In the genomic region with DNA sequence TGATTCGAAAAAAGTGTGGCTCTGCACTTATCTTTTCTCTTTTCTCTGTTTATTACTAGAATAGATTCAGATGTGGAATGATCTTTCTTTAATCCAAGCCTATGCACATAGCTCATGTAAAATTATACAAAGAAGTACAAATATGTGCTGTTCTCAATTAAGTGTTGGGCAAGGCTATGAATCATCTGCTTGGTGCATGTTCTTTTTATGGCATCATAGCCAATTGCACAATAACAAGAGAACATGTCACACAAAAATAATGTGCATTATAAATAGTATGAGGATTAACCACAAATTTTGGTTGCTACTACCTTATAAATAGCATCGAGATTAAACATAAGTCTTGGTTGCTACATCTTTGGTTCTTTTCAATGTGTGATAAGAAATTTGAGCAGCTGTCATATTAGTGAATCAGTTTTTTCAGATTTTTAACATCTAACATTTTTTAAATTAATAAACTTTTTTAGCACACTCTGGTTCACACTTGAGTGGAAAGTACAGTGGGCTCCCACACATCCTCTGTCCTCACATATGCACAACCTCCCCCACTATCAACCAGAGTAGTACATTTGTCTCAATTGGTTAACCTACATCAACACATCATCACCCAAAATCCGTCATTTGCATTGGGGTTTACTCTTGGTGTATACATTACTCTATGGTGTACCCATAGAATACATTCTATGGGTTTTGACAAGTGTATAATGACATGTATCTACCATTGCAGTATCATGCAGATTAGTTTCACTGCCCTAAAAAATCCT, we compare ENCODE assay signal across 1 cellular context.
TF ChIP-seq lines count a peak whose summit lies in the region.

No MANE protein-coding gene starts in this region.

TF ChIP-seq in K562, 482 proteins besides CTCF, POLR2A, EP300 and RAD21:
- TF ChIP-seq CEBPB (tag; IDR thresholded peaks at IDR 0.05) (0 out of 2 replicates have a peak, but pooled peaks have one; percentile 40), ZNF253 (CRISPR knock-in tag; conservative IDR thresholded peaks at IDR 0.05) (no peak), CEBPG (CRISPR knock-in tag; IDR thresholded peaks at IDR 0.05) (no peak), CEBPG (tag; conservative IDR thresholded peaks at IDR 0.05 in 1 of 2, IDR thresholded peaks at IDR 0.05 in 1 of 2) (peak; percentile 14 to 40; a peak in 1 of 4 replicates)
TF ChIP-seq in K562: peak in this region for 2.
